In the genomic region with DNA sequence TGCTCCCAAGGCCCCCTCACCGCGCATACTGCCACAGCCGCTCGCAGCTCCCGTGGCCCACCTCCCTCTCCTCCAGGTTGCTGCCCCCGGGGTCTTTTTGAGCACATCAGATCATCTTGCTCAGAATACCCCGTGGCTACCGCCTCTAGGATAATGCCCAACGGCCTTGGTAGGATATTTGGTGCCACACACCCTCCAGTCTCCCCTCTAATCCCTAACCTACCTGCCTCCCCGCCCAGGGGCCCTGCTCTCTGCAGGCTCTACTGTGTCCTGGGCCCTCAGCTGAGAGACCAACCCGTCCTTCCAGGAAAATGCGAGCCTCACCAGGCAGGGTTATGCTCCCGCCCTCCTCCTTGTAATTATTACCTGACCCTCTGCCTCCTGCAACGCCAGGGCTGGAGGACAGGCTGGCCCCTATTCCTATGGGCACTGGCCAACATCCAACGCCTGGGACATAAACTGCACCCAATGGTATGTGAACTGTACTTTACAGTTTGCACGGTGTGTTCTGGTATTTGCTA, we compare ENCODE assay signal across 8 cellular contexts. TPM values are rescaled to one million over a fixed set of nuclear protein-coding genes. Genes with fewer than 3 reads are reported as not detected.
DNase-seq lines count a peak whose midpoint lies in the region; ATAC-seq, FAIRE-seq and TF ChIP-seq lines count a peak whose summit lies in the region.

No MANE protein-coding gene starts in this region.

- peaks cover 39% of the 10 kb centered on the region for H3K27me3 Mint-ChIP-seq in mesothelial cell of epicardium (ENCODE audit: low read depth)

- WGBS in K562 (ENCODE audit: insufficient coverage, low coverage, missing lambda C conversion rate): 70% methylated on average over 15 of the region's 16 CpGs

- in situ Hi-C loops in K562 (cut with MboI): no loop called here

- TF ChIP-seq EP300 in K562 (IDR thresholded peaks at IDR 0.05; ENCODE audit: low read length): no peak

- ATAC-seq in left ventricle myocardium superior (no peak), K562 (no peak), HG03342 (IDR thresholded peaks at IDR 0.05; ENCODE audit: unreplicated experiment) (no peak), GM21576 (IDR thresholded peaks at IDR 0.05; ENCODE audit: unreplicated experiment) (no peak)

- no peak overlapping the region for H3K4me2 ChIP-seq in K562 (ENCODE audit: insufficient read depth, low read length)

- H3K27me3 ChIP-seq in left ventricle myocardium inferior (ENCODE audit: low read depth): peaks cover 15% of the 10 kb centered on the region
- peaks cover 0 to 14% of the 10 kb centered on the region in 2 experiments; a peak in 3 of 5 replicates for H3K27me3 ChIP-seq in K562 (ENCODE audit: control insufficient read depth in 2 of 2, insufficient read depth in 2 of 2, low read length in 2 of 2)

- CTCF ChIA-PET in K562 (lab: Yijun Ruan, JAX; ENCODE audit: low intra/inter-chr PET ratio): no interaction called here

- 0 out of 3 replicates have a peak, but pooled peaks cover 3% of the 10 kb centered on the region for H3K79me2 ChIP-seq in K562 (ENCODE audit: control insufficient read depth, insufficient read depth, low read length)

- TF ChIP-seq CTCF in left ventricle myocardium inferior (IDR thresholded peaks at IDR 0.05; ENCODE audit: borderline replicate concordance) (no peak), K562 (IDR thresholded peaks at IDR 0.05 in 2 of 3, conservative IDR thresholded peaks at IDR 0.05 in 1 of 3; ENCODE audit: insufficient read depth in 2 of 3, low read depth in 1 of 3, low read length in 3 of 3) (no peak), mesothelial cell of epicardium (IDR thresholded peaks at IDR 0.05; ENCODE audit: unreplicated experiment) (no peak)

- BruUV-seq in K562 (replicated peaks; lab: Mats Ljungman, UMichigan): no TSS peak

- H3K9me1 ChIP-seq in K562 (ENCODE audit: control insufficient read depth, insufficient read depth, low read length): no peaks in the 10 kb centered on the region

- H3K9me3 Mint-ChIP-seq in mesothelial cell of epicardium: no peaks in the 10 kb centered on the region

- peak overlapping the region; percentile 22; the same call in 1 of the 2 replicates for H2AFZ ChIP-seq in K562 (ENCODE audit: low read depth, low read length)

- peak overlapping the region in 1 of 2 experiments; percentile 91; a peak in 2 of 4 replicates for H3K9ac ChIP-seq in K562 (ENCODE audit: insufficient read depth in 1 of 2, low read depth in 2 of 2, low read length in 2 of 2)

- H3K9me3 ChIP-seq in left ventricle myocardium inferior (replicated peaks) (no peaks in the 10 kb centered on the region), K562 (replicated peaks; ENCODE audit: control insufficient read depth, insufficient read depth, low read depth, low read length) (no peaks in the 10 kb centered on the region)

- DNase-seq in left ventricle myocardium inferior (no peak), left ventricle myocardium superior (no peak), K562 (ENCODE audit: extremely low read depth in 1 of 4, low spot score in 3 of 4) (no peak), mesothelial cell of epicardium (ENCODE audit: low spot score in 2 of 2, unreplicated experiment in 2 of 2) (no peak), NCI-H1417 (lab: John Stamatoyannopoulos, UW) (no peak), ureter (ENCODE audit: low spot score) (no peak)

- H3K36me3 ChIP-seq in left ventricle myocardium inferior: no peaks in the 10 kb centered on the region
- H3K36me3 ChIP-seq in K562 (ENCODE audit: control insufficient read depth, insufficient read depth, low read length): no peaks in the 10 kb centered on the region

- peaks cover 22% of the 10 kb centered on the region for H3K4me1 Mint-ChIP-seq in mesothelial cell of epicardium

- H3K4me3 ChIP-seq in left ventricle myocardium inferior (peak overlapping the region; percentile 74), K562 (no peak overlapping the region)

- no peak for TF ChIP-seq POLR2A in K562 (conservative IDR thresholded peaks at IDR 0.05)

- H3K4me3 Mint-ChIP-seq in mesothelial cell of epicardium: peak overlapping the region; percentile 85

- no peak for FAIRE-seq in K562 (lab: Jason Lieb, UNC)

- POLR2A ChIA-PET in K562 (lab: Yijun Ruan, JAX): interaction anchor here (0.6 to 1.4 kb wide), 6 partner anchors 14 to 310 kb away, joined by 3 to 5 read pairs (median 3); no protein-coding TSS in a partner anchor

- H3K36me3 Mint-ChIP-seq in mesothelial cell of epicardium: no peaks in the 10 kb centered on the region

- no peak for TF ChIP-seq RAD21 in K562 (CRISPR knock-in tag; conservative IDR thresholded peaks at IDR 0.05 in 1 of 2, IDR thresholded peaks at IDR 0.05 in 1 of 2)

- peak overlapping the region; percentile 92 for H3K27ac ChIP-seq in left ventricle myocardium inferior (replicated peaks)
- H3K27ac ChIP-seq in K562 (ENCODE audit: extremely low read depth, low read depth, low read length): no peak overlapping the region

- intact Hi-C loops in left ventricle myocardium inferior (cut with micrococcal nuclease): no loop called here
- intact Hi-C loops in left ventricle myocardium superior (cut with micrococcal nuclease): no loop called here
- intact Hi-C loops in K562 (cut with micrococcal nuclease): no loop called here

- no peak overlapping the region for H3K27ac Mint-ChIP-seq in mesothelial cell of epicardium

- H4K20me1 ChIP-seq in K562 (replicated peaks; ENCODE audit: control insufficient read depth, insufficient read depth, low read length): no peaks in the 10 kb centered on the region; the same call in 1 of the 2 replicates

- H3K4me1 ChIP-seq in left ventricle myocardium inferior (peaks cover 35% of the 10 kb centered on the region), K562 (replicated peaks in 1 of 2; ENCODE audit: control insufficient read depth in 2 of 2, insufficient read depth in 2 of 2, low read length in 2 of 2) (peaks cover 8 to 44% of the 10 kb centered on the region in 2 experiments)

TF ChIP-seq in K562, 482 proteins besides CTCF, POLR2A, EP300 and RAD21:
- TF ChIP-seq MCM7 (IDR thresholded peaks at IDR 0.05) (no peak), JUN (IDR thresholded peaks at IDR 0.05; ENCODE audit: borderline replicate concordance, low read depth, low read length) (no peak), JUN (CRISPR knock-in tag; IDR thresholded peaks at IDR 0.05; ENCODE audit: borderline replicate concordance) (no peak), MECOM (CRISPR knock-in tag; IDR thresholded peaks at IDR 0.05) (no peak), NFRKB (IDR thresholded peaks at IDR 0.05; ENCODE audit: low read depth) (no peak), ADNP (tag; IDR thresholded peaks at IDR 0.05) (no peak), POLR2B (IDR thresholded peaks at IDR 0.05; ENCODE audit: low read depth, partially characterized antibody) (no peak), BCOR (IDR thresholded peaks at IDR 0.05) (no peak), MYBL2 (IDR thresholded peaks at IDR 0.05; ENCODE audit: low read depth) (no peak), MYBL2 (CRISPR knock-in tag; IDR thresholded peaks at IDR 0.05; ENCODE audit: borderline replicate concordance) (no peak), KAT2B (IDR thresholded peaks at IDR 0.05; ENCODE audit: low read depth, low read length) (no peak), POLR2AphosphoS2 (IDR thresholded peaks at IDR 0.05; ENCODE audit: low read length) (no peak)
- TF ChIP-seq, protein P1, sequence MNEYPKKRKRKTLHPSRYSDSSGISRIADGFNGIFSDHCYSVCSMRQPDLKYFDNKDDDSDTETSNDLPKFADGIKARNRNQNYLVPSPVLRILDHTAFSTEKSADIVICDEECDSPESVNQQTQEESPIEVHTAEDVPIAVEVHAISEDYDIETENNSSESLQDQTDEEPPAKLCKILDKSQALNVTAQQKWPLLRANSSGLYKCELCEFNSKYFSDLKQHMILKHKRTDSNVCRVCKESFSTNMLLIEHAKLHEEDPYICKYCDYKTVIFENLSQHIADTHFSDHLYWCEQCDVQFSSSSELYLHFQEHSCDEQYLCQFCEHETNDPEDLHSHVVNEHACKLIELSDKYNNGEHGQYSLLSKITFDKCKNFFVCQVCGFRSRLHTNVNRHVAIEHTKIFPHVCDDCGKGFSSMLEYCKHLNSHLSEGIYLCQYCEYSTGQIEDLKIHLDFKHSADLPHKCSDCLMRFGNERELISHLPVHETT (CRISPR knock-in tag; conservative IDR thresholded peaks at IDR 0.05 in 1 of 2, IDR thresholded peaks at IDR 0.05 in 1 of 2): no peak
- TF ChIP-seq, protein P2, sequence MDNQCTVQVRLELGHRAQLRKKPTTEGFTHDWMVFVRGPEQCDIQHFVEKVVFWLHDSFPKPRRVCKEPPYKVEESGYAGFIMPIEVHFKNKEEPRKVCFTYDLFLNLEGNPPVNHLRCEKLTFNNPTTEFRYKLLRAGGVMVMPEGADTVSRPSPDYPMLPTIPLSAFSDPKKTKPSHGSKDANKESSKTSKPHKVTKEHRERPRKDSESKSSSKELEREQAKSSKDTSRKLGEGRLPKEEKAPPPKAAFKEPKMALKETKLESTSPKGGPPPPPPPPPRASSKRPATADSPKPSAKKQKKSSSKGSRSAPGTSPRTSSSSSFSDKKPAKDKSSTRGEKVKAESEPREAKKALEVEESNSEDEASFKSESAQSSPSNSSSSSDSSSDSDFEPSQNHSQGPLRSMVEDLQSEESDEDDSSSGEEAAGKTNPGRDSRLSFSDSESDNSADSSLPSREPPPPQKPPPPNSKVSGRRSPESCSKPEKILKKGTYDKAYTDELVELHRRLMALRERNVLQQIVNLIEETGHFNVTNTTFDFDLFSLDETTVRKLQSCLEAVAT (IDR thresholded peaks at IDR 0.05): no peak

RNA-seq across cellular contexts. Expression of a gene that starts 1.5 kb away (rescaled TPM):
- total RNA-seq in left ventricle myocardium inferior (9.1 TPM), left ventricle myocardium superior (6.7 TPM), K562 (2014; rRNA removed) (3.7 and 4.6 TPM in 2 replicates), K562 (2014; rRNA removed; fragmentation: Illumina TruSeq; extraction: Trizol) (6.8 and 7.4 TPM in 2 replicates), K562 (2015; rRNA removed; fragmentation: Illumina TruSeq; extraction: Trizol) (3.7 and 4.9 TPM in 2 replicates), K562 (2021) (5.4 and 5.9 TPM in 2 replicates), mesothelial cell of epicardium (24.0 to 26.2 TPM (median 24.7 TPM) in 3 replicates), ureter (150 TPM)
- total RNA-seq in K562 (2011; cell fraction: chromatin; rRNA removed; ENCODE audit: low replicate concordance): 26.9 and 56.2 TPM in 2 replicates
- 10.2 and 11.4 TPM in 2 replicates for total RNA-seq in K562 (2011; cell fraction: nucleolus; rRNA removed)
- 21.6 and 32.3 TPM in 2 replicates for total RNA-seq in K562 (2011; cell fraction: nucleoplasm; rRNA removed)
- polyA plus RNA-seq in K562 (2011; rRNA removed) (6.5 and 16.6 TPM in 2 replicates), K562 (2014; fragmentation: Illumina TruSeq; extraction: Trizol) (4.5 and 5.0 TPM in 2 replicates), K562 (2014; fragmentation: Nextera tagmentation; extraction: Ambion mirVana) (under 1 TPM; 0.21 to 0.38 TPM), K562 (2014; rRNA removed) (3.0 and 5.5 TPM in 2 replicates)
- polyA plus RNA-seq in K562 (2011; cell fraction: cytosol; rRNA removed): 3.4 and 9.5 TPM in 2 replicates
- polyA plus RNA-seq in K562 (2011; cell fraction: nucleus; rRNA removed): 20.4 and 52.0 TPM in 2 replicates
- polyA plus RNA-seq in K562 (2012): 4.6 and 4.8 TPM in 2 replicates
- 21.5 and 39.2 TPM in 2 replicates for polyA minus RNA-seq in K562 (2011; rRNA and poly(A)+ RNA removed)
- 3.7 and 16.8 TPM in 2 replicates for polyA minus RNA-seq in K562 (2011; cell fraction: cytosol; rRNA and poly(A)+ RNA removed)
- polyA minus RNA-seq in K562 (2011; cell fraction: nucleus; rRNA and poly(A)+ RNA removed): 14.9 and 54.1 TPM in 2 replicates
